12 cellular contexts compared by ENCODE assay signal in genomic region chr10:5349362-5349761, GRCh38. TPM values are rescaled to one million over a fixed set of nuclear protein-coding genes. Genes with fewer than 3 reads are reported as not detected.
"Had no signal": no experiment of that assay in that cellular context is flagged by ENCODE, and none has a peak within 500 bp of the region (broad histone marks: within the 10 kb centered on the region; RNA-seq: fewer than 3 reads in every experiment).

No MANE protein-coding gene starts in this region.

- H3K27ac ChIP-seq: GM23248, HL-60 had no signal

- FAIRE-seq: HepG2 had no signal

- H3K9ac ChIP-seq: GM23248 had no signal

- H3K36me3 Mint-ChIP-seq: IgD-negative memory B cell had no signal

- H3K4me1 ChIP-seq: HAP-1 had no signal

- H3K9me3 Mint-ChIP-seq: HFFc6, IgD-negative memory B cell had no signal

- H3K36me3 ChIP-seq: HAP-1 had no signal

- H3K9me3 ChIP-seq: HAP-1 had no signal

- DNase-seq: GM23248, GOT3, H7, HFFc6, KG1 had no signal

- H3K4me3 Mint-ChIP-seq: HFFc6, IgD-negative memory B cell had no signal

- ATAC-seq: HCT116, HepG2 had no signal

- H2AFZ ChIP-seq: GM23248 had no signal

- H3K4me1 Mint-ChIP-seq: IgD-negative memory B cell had no signal

- H3K4me3 ChIP-seq: GM23248, HAP-1 had no signal

- H3K27ac Mint-ChIP-seq: HFFc6, IgD-negative memory B cell had no signal

RNA-seq across cellular contexts. Expression of gene UCN3, which starts 15.4 kb away (rescaled TPM):
- total RNA-seq: GM23248, H4, H7, HepG2, HFFc6, HT1080 had no signal
- polyA plus RNA-seq: GM23248, HepG2, IgD-negative memory B cell had no signal

RNA-seq across cellular contexts. Expression of gene TUBAL3, which starts 55.3 kb away (rescaled TPM):
- total RNA-seq: GM23248, H4, H7, HFFc6, HT1080 had no signal
- polyA plus RNA-seq: GM23248, IgD-negative memory B cell had no signal
